1 cellular context compared by ENCODE assay signal in the genomic region with DNA sequence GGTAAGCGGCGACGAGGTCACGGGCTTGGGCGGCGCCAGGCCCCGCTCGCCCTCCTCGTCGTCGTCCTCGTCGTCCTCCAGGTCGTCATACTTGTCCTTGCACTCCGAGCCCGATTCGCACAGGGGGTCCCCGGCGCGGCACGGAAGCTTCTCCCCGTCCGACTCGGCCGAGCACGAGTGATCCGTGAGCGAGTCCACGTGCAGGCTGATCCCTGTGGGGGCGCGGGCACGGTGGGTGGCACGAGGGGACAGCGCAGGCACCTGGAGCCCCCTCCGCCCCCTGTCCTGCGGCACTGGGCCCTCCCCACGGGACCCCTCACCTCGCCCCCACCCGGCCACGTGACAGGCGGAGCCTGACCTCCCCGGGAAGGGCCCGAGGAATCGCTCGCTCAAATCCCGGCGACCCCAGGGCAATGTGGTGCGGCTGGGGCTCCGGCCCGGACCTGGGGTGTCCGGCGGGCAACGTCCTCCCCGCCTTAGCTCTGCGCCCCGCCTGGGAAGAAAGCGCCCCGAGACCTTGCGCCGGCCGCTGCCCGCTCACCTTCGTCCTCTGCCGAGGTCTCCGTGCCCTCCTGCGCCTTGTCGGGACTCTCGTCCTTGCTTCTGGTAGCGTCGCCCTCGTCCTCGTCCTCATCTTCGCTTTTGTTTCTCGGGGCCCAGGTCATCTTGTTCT.
TF ChIP-seq lines count a peak whose summit lies in the region.

No MANE protein-coding gene starts in this region.

TF ChIP-seq in GM23338, 12 proteins besides CTCF, POLR2A, EP300 and RAD21:
- TF ChIP-seq EZH2 (IDR thresholded peaks at IDR 0.05; ENCODE audit: low read depth, unreplicated experiment): no peak
- no peak for TF ChIP-seq ZNF331 (CRISPR knock-in tag; IDR thresholded peaks at IDR 0.05; ENCODE audit: low read depth)
- TF ChIP-seq EZH2phosphoT487 (IDR thresholded peaks at IDR 0.05; ENCODE audit: unreplicated experiment): no peak
- TF ChIP-seq JUNB (IDR thresholded peaks at IDR 0.05; ENCODE audit: unreplicated experiment): no peak
- TF ChIP-seq STAT1 (IDR thresholded peaks at IDR 0.05; ENCODE audit: unreplicated experiment): no peak
- TF ChIP-seq REST (IDR thresholded peaks at IDR 0.05; ENCODE audit: unreplicated experiment): no peak
- TF ChIP-seq CREB1 (CRISPR knock-in tag; IDR thresholded peaks at IDR 0.05; ENCODE audit: low read depth): no peak
- no peak for TF ChIP-seq NANOG (IDR thresholded peaks at IDR 0.05; ENCODE audit: borderline replicate concordance)
- TF ChIP-seq POLR2AphosphoS5 (IDR thresholded peaks at IDR 0.05; ENCODE audit: low read depth): no peak
- TF ChIP-seq ZNF114 (CRISPR knock-in tag; IDR thresholded peaks at IDR 0.05): no peak
- TF ChIP-seq ETS1 (IDR thresholded peaks at IDR 0.05): no peak
- TF ChIP-seq, protein P1, sequence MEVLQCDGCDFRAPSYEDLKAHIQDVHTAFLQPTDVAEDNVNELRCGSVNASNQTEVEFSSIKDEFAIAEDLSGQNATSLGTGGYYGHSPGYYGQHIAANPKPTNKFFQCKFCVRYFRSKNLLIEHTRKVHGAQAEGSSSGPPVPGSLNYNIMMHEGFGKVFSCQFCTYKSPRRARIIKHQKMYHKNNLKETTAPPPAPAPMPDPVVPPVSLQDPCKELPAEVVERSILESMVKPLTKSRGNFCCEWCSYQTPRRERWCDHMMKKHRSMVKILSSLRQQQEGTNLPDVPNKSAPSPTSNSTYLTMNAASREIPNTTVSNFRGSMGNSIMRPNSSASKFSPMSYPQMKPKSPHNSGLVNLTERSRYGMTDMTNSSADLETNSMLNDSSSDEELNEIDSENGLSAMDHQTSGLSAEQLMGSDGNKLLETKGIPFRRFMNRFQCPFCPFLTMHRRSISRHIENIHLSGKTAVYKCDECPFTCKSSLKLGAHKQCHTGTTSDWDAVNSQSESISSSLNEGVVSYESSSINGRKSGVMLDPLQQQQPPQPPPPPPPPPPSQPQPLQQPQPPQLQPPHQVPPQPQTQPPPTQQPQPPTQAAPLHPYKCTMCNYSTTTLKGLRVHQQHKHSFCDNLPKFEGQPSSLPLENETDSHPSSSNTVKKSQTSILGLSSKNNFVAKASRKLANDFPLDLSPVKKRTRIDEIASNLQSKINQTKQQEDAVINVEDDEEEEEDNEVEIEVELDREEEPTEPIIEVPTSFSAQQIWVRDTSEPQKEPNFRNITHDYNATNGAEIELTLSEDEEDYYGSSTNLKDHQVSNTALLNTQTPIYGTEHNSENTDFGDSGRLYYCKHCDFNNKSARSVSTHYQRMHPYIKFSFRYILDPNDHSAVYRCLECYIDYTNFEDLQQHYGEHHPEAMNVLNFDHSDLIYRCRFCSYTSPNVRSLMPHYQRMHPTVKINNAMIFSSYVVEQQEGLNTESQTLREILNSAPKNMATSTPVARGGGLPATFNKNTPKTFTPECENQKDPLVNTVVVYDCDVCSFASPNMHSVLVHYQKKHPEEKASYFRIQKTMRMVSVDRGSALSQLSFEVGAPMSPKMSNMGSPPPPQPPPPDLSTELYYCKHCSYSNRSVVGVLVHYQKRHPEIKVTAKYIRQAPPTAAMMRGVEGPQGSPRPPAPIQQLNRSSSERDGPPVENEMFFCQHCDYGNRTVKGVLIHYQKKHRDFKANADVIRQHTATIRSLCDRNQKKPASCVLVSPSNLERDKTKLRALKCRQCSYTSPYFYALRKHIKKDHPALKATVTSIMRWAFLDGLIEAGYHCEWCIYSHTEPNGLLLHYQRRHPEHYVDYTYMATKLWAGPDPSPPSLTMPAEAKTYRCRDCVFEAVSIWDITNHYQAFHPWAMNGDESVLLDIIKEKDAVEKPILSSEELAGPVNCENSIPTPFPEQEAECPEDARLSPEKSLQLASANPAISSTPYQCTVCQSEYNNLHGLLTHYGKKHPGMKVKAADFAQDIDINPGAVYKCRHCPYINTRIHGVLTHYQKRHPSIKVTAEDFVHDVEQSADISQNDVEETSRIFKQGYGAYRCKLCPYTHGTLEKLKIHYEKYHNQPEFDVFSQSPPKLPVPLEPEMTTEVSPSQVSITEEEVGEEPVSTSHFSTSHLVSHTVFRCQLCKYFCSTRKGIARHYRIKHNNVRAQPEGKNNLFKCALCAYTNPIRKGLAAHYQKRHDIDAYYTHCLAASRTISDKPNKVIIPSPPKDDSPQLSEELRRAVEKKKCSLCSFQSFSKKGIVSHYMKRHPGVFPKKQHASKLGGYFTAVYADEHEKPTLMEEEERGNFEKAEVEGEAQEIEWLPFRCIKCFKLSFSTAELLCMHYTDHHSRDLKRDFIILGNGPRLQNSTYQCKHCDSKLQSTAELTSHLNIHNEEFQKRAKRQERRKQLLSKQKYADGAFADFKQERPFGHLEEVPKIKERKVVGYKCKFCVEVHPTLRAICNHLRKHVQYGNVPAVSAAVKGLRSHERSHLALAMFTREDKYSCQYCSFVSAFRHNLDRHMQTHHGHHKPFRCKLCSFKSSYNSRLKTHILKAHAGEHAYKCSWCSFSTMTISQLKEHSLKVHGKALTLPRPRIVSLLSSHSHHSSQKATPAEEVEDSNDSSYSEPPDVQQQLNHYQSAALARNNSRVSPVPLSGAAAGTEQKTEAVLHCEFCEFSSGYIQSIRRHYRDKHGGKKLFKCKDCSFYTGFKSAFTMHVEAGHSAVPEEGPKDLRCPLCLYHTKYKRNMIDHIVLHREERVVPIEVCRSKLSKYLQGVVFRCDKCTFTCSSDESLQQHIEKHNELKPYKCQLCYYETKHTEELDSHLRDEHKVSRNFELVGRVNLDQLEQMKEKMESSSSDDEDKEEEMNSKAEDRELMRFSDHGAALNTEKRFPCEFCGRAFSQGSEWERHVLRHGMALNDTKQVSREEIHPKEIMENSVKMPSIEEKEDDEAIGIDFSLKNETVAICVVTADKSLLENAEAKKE (CRISPR knock-in tag; IDR thresholded peaks at IDR 0.05): no peak
